Comparison of ENCODE assay signal across 23 cellular contexts in genomic region chr1:60822252-60822651, GRCh38.
"Had no signal": no experiment of that assay in that cellular context is flagged by ENCODE, and none has a peak within 500 bp of the region (broad histone marks: within the 10 kb centered on the region; RNA-seq: fewer than 3 reads in every experiment).

No MANE protein-coding gene starts in this region.

- H3K36me3 ChIP-seq: MG63, SJSA1 had no signal

- H3K36me3 Mint-ChIP-seq: T-cell had no signal

- H3K27ac Mint-ChIP-seq: T-cell had no signal

- H3K9me3 ChIP-seq: MG63 had no signal

- H3K4me3 ChIP-seq: MG63, SJSA1, SK-N-MC had no signal

- H3K27ac ChIP-seq: SJSA1, SK-N-MC had no signal

- DNase-seq: Karpas-422, KG1, MG63, NCI-H1092, NCI-H1105 treated with DMSO at 0.1 percent for 48 hours, NCI-H1417 treated with DMSO at 0.1 percent for 48 hours, NCI-H146, NCI-H187, NCI-H2029, NCI-H2081 treated with DMSO at 0.1 percent for 48 hours, NCI-H2171, NCI-H226, NCI-H446, NCI-H510A, NCI-H524 treated with DMSO at 0.1 percent for 48 hours, NCI-H69, NCI-H774, Right ventricle myocardium superior, SIG-M5, T-cell had no signal

- H3K27me3 ChIP-seq: MG63, SJSA1 had no signal

- H3K27me3 Mint-ChIP-seq: T-cell had no signal

- H3K4me1 Mint-ChIP-seq: T-cell had no signal

- H3K4me1 ChIP-seq: SJSA1 had no signal

- H3K4me3 Mint-ChIP-seq: T-cell had no signal

- ATAC-seq: Panc1, T-cell had no signal
